Comparison of ENCODE assay signal across 27 cellular contexts in the genomic region with DNA sequence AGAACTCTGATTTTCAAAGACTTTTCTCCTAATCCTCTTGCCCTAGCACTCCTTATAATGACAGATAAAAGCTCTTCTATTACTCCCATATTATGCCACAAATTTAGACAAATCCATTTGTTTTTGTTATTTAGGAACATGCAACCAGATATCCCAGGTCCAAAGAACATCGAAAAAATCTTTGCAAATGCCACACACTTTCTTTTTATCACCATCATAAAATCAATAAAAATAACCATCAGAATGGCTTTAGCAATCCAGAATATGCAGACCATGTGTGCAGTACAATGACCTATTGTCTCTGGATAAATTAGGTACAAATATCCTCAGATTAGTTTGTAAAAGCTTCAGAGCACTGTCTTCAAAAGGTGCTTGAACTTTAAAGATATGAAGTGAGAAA.
DNase-seq lines count a peak whose midpoint lies in the region; ATAC-seq, FAIRE-seq and TF ChIP-seq lines count a peak whose summit lies in the region.
"Had no signal": no experiment of that assay in that cellular context is flagged by ENCODE, and none has a peak within 500 bp of the region (broad histone marks: within the 10 kb centered on the region; RNA-seq: fewer than 3 reads in every experiment).

No MANE protein-coding gene starts in this region.

- TF ChIP-seq POLR2A in breast epithelium (IDR thresholded peaks at IDR 0.05): no peak

- POLR2A ChIA-PET in activated CD4-positive, alpha-beta T cell treated with anti-CD3 and anti-CD28 coated beads for 36 hours (lab: Charles Lee): no interaction called here

- no peaks in the 10 kb centered on the region for H3K36me3 Mint-ChIP-seq in glutamatergic neuron (ENCODE audit: unreplicated experiment)
- H3K36me3 Mint-ChIP-seq in nephron progenitor cell (ENCODE audit: low read depth): no peaks in the 10 kb centered on the region
- H3K36me3 Mint-ChIP-seq in activated CD4-positive, alpha-beta T cell treated with anti-CD3 and anti-CD28 coated beads for 36 hours (ENCODE audit: low read depth): no peaks in the 10 kb centered on the region
- H3K36me3 Mint-ChIP-seq: CD8-positive, alpha-beta T cell had no signal

- CTCF ChIA-PET in activated CD4-positive, alpha-beta T cell treated with anti-CD3 and anti-CD28 coated beads for 36 hours (lab: Charles Lee): no interaction called here

- no peak for ATAC-seq in activated CD4-positive, alpha-beta T cell treated with anti-CD3 and anti-CD28 coated beads for 36 hours
- ATAC-seq: A549; CD8-positive, alpha-beta T cell; GM12878 had no signal

- H3K27ac Mint-ChIP-seq in glutamatergic neuron (ENCODE audit: unreplicated experiment) (no peak overlapping the region), nephron progenitor cell (peak overlapping the region; percentile 3)
- no peak overlapping the region for H3K27ac Mint-ChIP-seq in activated CD4-positive, alpha-beta T cell treated with anti-CD3 and anti-CD28 coated beads for 36 hours
- H3K27ac Mint-ChIP-seq: B cell; CD4-positive, alpha-beta T cell; CD8-positive, alpha-beta T cell had no signal

- H3K27ac ChIP-seq in breast epithelium: no peak overlapping the region
- H3K27ac ChIP-seq: 22Rv1; A549; BLaER1 treated with 17β-estradiol and CSF1 and Interleukin-3, amounts not matched to agents 10 nM and 100 nM; C4-2B had no signal

- intact Hi-C loops in activated CD4-positive, alpha-beta T cell treated with anti-CD3 and anti-CD28 coated beads for 36 hours (cut with DNase I, micrococcal nuclease): no loop called here
- intact Hi-C loops in breast epithelium (cut with DNase I; ENCODE audit: low total_unique reads): no loop called here

- H3K9me3 ChIP-seq in breast epithelium: no peaks in the 10 kb centered on the region
- H3K9me3 ChIP-seq: A549; BLaER1 treated with 17β-estradiol and CSF1 and Interleukin-3, amounts not matched to agents 10 nM and 100 nM; Caco-2 had no signal

- peaks cover 11% of the 10 kb centered on the region for H3K4me1 Mint-ChIP-seq in glutamatergic neuron (ENCODE audit: low read depth, unreplicated experiment)
- H3K4me1 Mint-ChIP-seq in nephron progenitor cell: peaks cover 17% of the 10 kb centered on the region
- H3K4me1 Mint-ChIP-seq in activated CD4-positive, alpha-beta T cell treated with anti-CD3 and anti-CD28 coated beads for 36 hours: no peaks in the 10 kb centered on the region

- H3K27me3 ChIP-seq in breast epithelium: no peaks in the 10 kb centered on the region
- H3K27me3 ChIP-seq: BLaER1 treated with 17β-estradiol and CSF1 and Interleukin-3, amounts not matched to agents 10 nM and 100 nM had no signal

- peak overlapping the region; percentile 13 for H3K4me3 Mint-ChIP-seq in glutamatergic neuron (ENCODE audit: unreplicated experiment)
- no peak overlapping the region for H3K4me3 Mint-ChIP-seq in nephron progenitor cell
- no peak overlapping the region for H3K4me3 Mint-ChIP-seq in activated CD4-positive, alpha-beta T cell treated with anti-CD3 and anti-CD28 coated beads for 36 hours
- H3K4me3 Mint-ChIP-seq: B cell; CD4-positive, alpha-beta T cell; CD8-positive, alpha-beta T cell had no signal

- H3K4me3 ChIP-seq in breast epithelium: no peak overlapping the region
- H3K4me3 ChIP-seq: A549; BLaER1 treated with 17β-estradiol and CSF1 and Interleukin-3, amounts not matched to agents 10 nM and 100 nM; GM12878 had no signal

- H3K4me1 ChIP-seq in breast epithelium: no peaks in the 10 kb centered on the region
- H3K4me1 ChIP-seq: A549; BLaER1 treated with 17β-estradiol and CSF1 and Interleukin-3, amounts not matched to agents 10 nM and 100 nM; Caco-2 had no signal

- no peaks in the 10 kb centered on the region for H3K36me3 ChIP-seq in breast epithelium
- H3K36me3 ChIP-seq: BLaER1 treated with 17β-estradiol and CSF1 and Interleukin-3, amounts not matched to agents 10 nM and 100 nM had no signal

- no peaks in the 10 kb centered on the region for H3K9me3 Mint-ChIP-seq in glutamatergic neuron (ENCODE audit: unreplicated experiment)
- H3K9me3 Mint-ChIP-seq in nephron progenitor cell: no peaks in the 10 kb centered on the region
- no peaks in the 10 kb centered on the region for H3K9me3 Mint-ChIP-seq in activated CD4-positive, alpha-beta T cell treated with anti-CD3 and anti-CD28 coated beads for 36 hours (ENCODE audit: low read depth)
- H3K9me3 Mint-ChIP-seq: CD4-positive, alpha-beta T cell; CD8-positive, alpha-beta T cell had no signal

- H3K27me3 Mint-ChIP-seq in glutamatergic neuron (ENCODE audit: unreplicated experiment) (no peaks in the 10 kb centered on the region), nephron progenitor cell (ENCODE audit: low read depth, poor library complexity) (no peaks in the 10 kb centered on the region)
- no peaks in the 10 kb centered on the region for H3K27me3 Mint-ChIP-seq in activated CD4-positive, alpha-beta T cell treated with anti-CD3 and anti-CD28 coated beads for 36 hours
- H3K27me3 Mint-ChIP-seq: B cell; CD4-positive, alpha-beta T cell had no signal

- no peak for DNase-seq in D721Med (ENCODE audit: insufficient read length, low spot score)
- no peak for DNase-seq in glutamatergic neuron
- no peak for DNase-seq in nephron progenitor cell
- no peak for DNase-seq in activated CD4-positive, alpha-beta T cell treated with anti-CD3 and anti-CD28 coated beads for 36 hours
- no peak for DNase-seq in HuH-7.5 (ENCODE audit: low spot score)
- no peak for DNase-seq in breast epithelium (ENCODE audit: low spot score in 2 of 2)
- DNase-seq: AML-193; Caco-2; Calu3; CD4-positive, alpha-beta T cell; CD8-positive, alpha-beta T cell; DMS 273 treated with DMSO at 0.1 percent for 48 hours; DMS153; DMS53; DMS79; DND-41; EL; GDM1 had no signal

- peak; percentile 99 for FAIRE-seq in D721Med (lab: Jason Lieb, UNC)
- FAIRE-seq: A549, GM12878, GM12892, GM18507, GM19239 had no signal

- TF ChIP-seq CTCF in D721Med (IDR thresholded peaks at IDR 0.05; ENCODE audit: insufficient read depth, missing control alignments): no peak
- TF ChIP-seq CTCF in glutamatergic neuron (IDR thresholded peaks at IDR 0.05; ENCODE audit: partially characterized antibody, unreplicated experiment): no peak
- TF ChIP-seq CTCF in nephron progenitor cell (IDR thresholded peaks at IDR 0.05): no peak
- TF ChIP-seq CTCF in breast epithelium (IDR thresholded peaks at IDR 0.05): no peak
